In the genomic region with DNA sequence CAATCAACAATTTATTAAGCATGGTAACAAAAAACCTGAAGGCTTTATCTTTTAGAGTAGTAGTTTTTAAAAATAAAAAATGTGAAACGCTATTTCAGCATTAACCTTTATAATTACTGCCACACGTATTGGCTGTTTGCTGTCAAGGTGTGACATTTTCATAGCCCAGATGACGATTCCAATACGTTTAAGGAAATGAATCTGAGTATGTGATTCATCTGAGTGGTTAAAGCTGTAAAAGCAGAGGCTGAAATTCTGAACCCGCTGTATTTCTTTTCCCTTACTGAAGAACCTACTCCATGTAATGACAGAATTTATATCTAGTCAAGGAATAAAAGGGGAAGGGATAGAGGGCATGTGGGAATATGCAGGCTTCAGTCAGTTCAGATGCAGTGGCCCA, we compare ENCODE assay signal across 1 cellular context.
TF ChIP-seq lines count a peak whose summit lies in the region.

No MANE protein-coding gene starts in this region.

TF ChIP-seq in GM23338, 12 proteins besides CTCF, POLR2A, EP300 and RAD21 (continued from another document):
- TF ChIP-seq, protein P1, sequence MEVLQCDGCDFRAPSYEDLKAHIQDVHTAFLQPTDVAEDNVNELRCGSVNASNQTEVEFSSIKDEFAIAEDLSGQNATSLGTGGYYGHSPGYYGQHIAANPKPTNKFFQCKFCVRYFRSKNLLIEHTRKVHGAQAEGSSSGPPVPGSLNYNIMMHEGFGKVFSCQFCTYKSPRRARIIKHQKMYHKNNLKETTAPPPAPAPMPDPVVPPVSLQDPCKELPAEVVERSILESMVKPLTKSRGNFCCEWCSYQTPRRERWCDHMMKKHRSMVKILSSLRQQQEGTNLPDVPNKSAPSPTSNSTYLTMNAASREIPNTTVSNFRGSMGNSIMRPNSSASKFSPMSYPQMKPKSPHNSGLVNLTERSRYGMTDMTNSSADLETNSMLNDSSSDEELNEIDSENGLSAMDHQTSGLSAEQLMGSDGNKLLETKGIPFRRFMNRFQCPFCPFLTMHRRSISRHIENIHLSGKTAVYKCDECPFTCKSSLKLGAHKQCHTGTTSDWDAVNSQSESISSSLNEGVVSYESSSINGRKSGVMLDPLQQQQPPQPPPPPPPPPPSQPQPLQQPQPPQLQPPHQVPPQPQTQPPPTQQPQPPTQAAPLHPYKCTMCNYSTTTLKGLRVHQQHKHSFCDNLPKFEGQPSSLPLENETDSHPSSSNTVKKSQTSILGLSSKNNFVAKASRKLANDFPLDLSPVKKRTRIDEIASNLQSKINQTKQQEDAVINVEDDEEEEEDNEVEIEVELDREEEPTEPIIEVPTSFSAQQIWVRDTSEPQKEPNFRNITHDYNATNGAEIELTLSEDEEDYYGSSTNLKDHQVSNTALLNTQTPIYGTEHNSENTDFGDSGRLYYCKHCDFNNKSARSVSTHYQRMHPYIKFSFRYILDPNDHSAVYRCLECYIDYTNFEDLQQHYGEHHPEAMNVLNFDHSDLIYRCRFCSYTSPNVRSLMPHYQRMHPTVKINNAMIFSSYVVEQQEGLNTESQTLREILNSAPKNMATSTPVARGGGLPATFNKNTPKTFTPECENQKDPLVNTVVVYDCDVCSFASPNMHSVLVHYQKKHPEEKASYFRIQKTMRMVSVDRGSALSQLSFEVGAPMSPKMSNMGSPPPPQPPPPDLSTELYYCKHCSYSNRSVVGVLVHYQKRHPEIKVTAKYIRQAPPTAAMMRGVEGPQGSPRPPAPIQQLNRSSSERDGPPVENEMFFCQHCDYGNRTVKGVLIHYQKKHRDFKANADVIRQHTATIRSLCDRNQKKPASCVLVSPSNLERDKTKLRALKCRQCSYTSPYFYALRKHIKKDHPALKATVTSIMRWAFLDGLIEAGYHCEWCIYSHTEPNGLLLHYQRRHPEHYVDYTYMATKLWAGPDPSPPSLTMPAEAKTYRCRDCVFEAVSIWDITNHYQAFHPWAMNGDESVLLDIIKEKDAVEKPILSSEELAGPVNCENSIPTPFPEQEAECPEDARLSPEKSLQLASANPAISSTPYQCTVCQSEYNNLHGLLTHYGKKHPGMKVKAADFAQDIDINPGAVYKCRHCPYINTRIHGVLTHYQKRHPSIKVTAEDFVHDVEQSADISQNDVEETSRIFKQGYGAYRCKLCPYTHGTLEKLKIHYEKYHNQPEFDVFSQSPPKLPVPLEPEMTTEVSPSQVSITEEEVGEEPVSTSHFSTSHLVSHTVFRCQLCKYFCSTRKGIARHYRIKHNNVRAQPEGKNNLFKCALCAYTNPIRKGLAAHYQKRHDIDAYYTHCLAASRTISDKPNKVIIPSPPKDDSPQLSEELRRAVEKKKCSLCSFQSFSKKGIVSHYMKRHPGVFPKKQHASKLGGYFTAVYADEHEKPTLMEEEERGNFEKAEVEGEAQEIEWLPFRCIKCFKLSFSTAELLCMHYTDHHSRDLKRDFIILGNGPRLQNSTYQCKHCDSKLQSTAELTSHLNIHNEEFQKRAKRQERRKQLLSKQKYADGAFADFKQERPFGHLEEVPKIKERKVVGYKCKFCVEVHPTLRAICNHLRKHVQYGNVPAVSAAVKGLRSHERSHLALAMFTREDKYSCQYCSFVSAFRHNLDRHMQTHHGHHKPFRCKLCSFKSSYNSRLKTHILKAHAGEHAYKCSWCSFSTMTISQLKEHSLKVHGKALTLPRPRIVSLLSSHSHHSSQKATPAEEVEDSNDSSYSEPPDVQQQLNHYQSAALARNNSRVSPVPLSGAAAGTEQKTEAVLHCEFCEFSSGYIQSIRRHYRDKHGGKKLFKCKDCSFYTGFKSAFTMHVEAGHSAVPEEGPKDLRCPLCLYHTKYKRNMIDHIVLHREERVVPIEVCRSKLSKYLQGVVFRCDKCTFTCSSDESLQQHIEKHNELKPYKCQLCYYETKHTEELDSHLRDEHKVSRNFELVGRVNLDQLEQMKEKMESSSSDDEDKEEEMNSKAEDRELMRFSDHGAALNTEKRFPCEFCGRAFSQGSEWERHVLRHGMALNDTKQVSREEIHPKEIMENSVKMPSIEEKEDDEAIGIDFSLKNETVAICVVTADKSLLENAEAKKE (CRISPR knock-in tag; IDR thresholded peaks at IDR 0.05) = no peak
- TF ChIP-seq REST (IDR thresholded peaks at IDR 0.05; ENCODE audit: unreplicated experiment) (no peak), NANOG (IDR thresholded peaks at IDR 0.05; ENCODE audit: borderline replicate concordance) (no peak), EZH2 (IDR thresholded peaks at IDR 0.05; ENCODE audit: low read depth, unreplicated experiment) (no peak), POLR2AphosphoS5 (IDR thresholded peaks at IDR 0.05; ENCODE audit: low read depth) (no peak)
